16 cellular contexts compared by ENCODE assay signal in the genomic region with DNA sequence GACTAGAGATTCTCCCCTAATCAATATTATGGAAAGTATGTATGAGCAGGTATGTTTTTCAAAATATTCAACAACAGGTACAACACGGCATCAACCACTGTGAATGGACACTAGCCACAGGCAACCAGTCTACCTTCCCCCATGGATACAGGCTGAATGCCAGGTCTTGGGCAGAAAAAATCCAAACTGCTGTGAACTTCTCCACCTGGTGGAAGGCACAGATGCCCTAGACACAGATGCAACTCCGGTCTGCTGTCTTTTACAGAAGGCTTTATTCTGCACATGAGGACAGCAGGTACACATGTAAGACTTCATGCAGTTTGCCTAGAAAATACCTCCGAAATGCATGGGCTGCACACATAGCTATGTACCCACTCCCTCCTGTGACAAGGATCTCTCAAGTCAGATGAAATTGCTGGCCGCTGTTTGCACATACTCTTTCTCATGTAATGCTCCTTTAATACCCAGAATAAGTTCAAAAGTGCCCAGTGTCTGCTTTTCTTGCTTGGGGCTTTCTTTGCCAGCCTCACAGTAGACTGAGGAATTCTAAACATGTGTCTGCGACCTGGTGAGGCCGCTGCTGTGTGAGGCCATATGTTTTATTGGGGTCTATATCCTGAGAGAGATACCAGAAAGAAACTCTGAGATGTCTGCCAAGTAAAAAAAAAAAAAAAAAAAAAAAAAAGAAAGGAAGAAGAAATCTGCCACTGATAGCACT.
A peak's percentile ranks its signal among the peaks of the same experiment; 100 is the strongest.
DNase-seq lines count a peak whose midpoint lies in the region; ATAC-seq and TF ChIP-seq lines count a peak whose summit lies in the region.
"Had no signal": no experiment of that assay in that cellular context is flagged by ENCODE, and none has a peak within 500 bp of the region (broad histone marks: within the 10 kb centered on the region; RNA-seq: fewer than 3 reads in every experiment).

No MANE protein-coding gene starts in this region.

- peak overlapping the region; percentile 16 for H3K18ac ChIP-seq in neuronal stem cell (ENCODE audit: low read length)

- no peak overlapping the region for H2BK5ac ChIP-seq in neuronal stem cell (ENCODE audit: low read length)

- no peak overlapping the region for H3K4me3 Mint-ChIP-seq in GM23338

- H3K27me3 ChIP-seq in GM23338 (ENCODE audit: insufficient read depth) = no peaks in the 10 kb centered on the region
- no peaks in the 10 kb centered on the region for H3K27me3 ChIP-seq in SJCRH30
- no peaks in the 10 kb centered on the region for H3K27me3 ChIP-seq in esophagus muscularis mucosa
- no peaks in the 10 kb centered on the region for H3K27me3 ChIP-seq in neuronal stem cell (ENCODE audit: control insufficient read depth in 3 of 3, insufficient read depth in 3 of 3, low read depth in 1 of 3, low read length in 3 of 3)

- H3K27ac ChIP-seq in GM23338 (ENCODE audit: low read depth) (peak overlapping the region; percentile 5; the same call in 1 of the 2 replicates), SJCRH30 (no peak overlapping the region; the same call in 1 of the 2 replicates), esophagus muscularis mucosa (replicated peaks in 1 of 4) (peak overlapping the region in 3 of 4 donors; percentile 1 to 47 (median 23)), neuronal stem cell (replicated peaks; ENCODE audit: low read length) (peak overlapping the region; percentile 85)
- H3K27ac ChIP-seq: KMS-11, psoas muscle had no signal

- 72% methylated on average over 6 of the region's 6 CpGs for WGBS in esophagus muscularis mucosa
- WGBS in neuronal stem cell (ENCODE audit: extremely low coverage in 2 of 2, insufficient read length in 2 of 2, insufficient replicate concordance in 1 of 2), 2 donors = no CpG with 5 or more reads among the region's 6 CpGs

- no peaks in the 10 kb centered on the region for H4K20me1 ChIP-seq in GM23338 (replicated peaks; ENCODE audit: insufficient read depth)

- H3K27ac Mint-ChIP-seq in GM23338 = no peak overlapping the region

- H2AFZ ChIP-seq in GM23338 (no peak overlapping the region), neuronal stem cell (ENCODE audit: low read length) (no peak overlapping the region)

- peaks cover 4% of the 10 kb centered on the region; the same call in 2 of the 3 replicates for H3K36me3 Mint-ChIP-seq in GM23338 (ENCODE audit: low read depth)

- H2BK12ac ChIP-seq in neuronal stem cell (ENCODE audit: low read length) = peak overlapping the region; percentile 76

- peaks cover 14% of the 10 kb centered on the region for H3K9me2 ChIP-seq in GM23338 (ENCODE audit: insufficient read depth)

- H3K14ac ChIP-seq in neuronal stem cell (ENCODE audit: low read length) = no peak overlapping the region

- peaks cover 22% of the 10 kb centered on the region for H3K4me1 ChIP-seq in GM23338 (ENCODE audit: insufficient read depth)
- peaks cover 46% of the 10 kb centered on the region for H3K4me1 ChIP-seq in SJCRH30
- H3K4me1 ChIP-seq in esophagus muscularis mucosa = peaks cover 25 to 76% (median 67%) of the 10 kb centered on the region in 4 donors
- peaks cover 18 to 35% of the 10 kb centered on the region in 2 donors for H3K4me1 ChIP-seq in neuronal stem cell (ENCODE audit: control insufficient read depth in 2 of 2, insufficient read depth in 1 of 2, low read depth in 1 of 2, low read length in 2 of 2)

- no peak overlapping the region for H3K4ac ChIP-seq in neuronal stem cell (ENCODE audit: low read length)

- H3K4me1 Mint-ChIP-seq in GM23338 = peaks cover 50% of the 10 kb centered on the region

- H4K8ac ChIP-seq in neuronal stem cell (ENCODE audit: low read depth, low read length) = no peak overlapping the region

- peaks cover 3% of the 10 kb centered on the region; the same call in 2 of the 3 replicates for H3K9me3 Mint-ChIP-seq in GM23338

- no peak for DNase-seq in GM23338 (ENCODE audit: low spot score)
- DNase-seq in SJCRH30 = peak; percentile 56 to 57
- DNase-seq in esophagus muscularis mucosa (ENCODE audit: extremely low spot score) = no peak
- DNase-seq in neuronal stem cell (ENCODE audit: low spot score) = peak; percentile 15
- DNase-seq in stimulated activated naive CD8-positive, alpha-beta T cell treated with anti-CD3 and anti-CD28 coated beads, Interleukin-15, Interleukin-2, amounts not matched to agents 100 U/mL and 50 U/mL, for 24 hours = no peak
- no peak for DNase-seq in H4 (ENCODE audit: low spot score)
- DNase-seq: activated effector memory CD4-positive, alpha-beta T cell treated with Interleukin-2 at 50 U/mL for 16 hours; erythroblast; NCI-H2107; OCI-M1; psoas muscle; stimulated activated CD4-positive, alpha-beta T cell treated with anti-CD3 and anti-CD28 coated beads, Interleukin-4, amount 100 ng/mL, for 4 hours; stimulated activated naive CD4-positive, alpha-beta T cell treated with Interleukin-2 at 50 U/mL for 16 hours had no signal

- H3K23ac ChIP-seq in neuronal stem cell (ENCODE audit: low read depth, low read length, poor library complexity) = no peak overlapping the region

- H3K9me3 ChIP-seq in SJCRH30 (replicated peaks) = no peaks in the 10 kb centered on the region
- H3K9me3 ChIP-seq in esophagus muscularis mucosa = no peaks in the 10 kb centered on the region
- peaks cover 2 to 6% of the 10 kb centered on the region in 2 donors for H3K9me3 ChIP-seq in neuronal stem cell (replicated peaks in 1 of 2; ENCODE audit: control insufficient read depth in 2 of 2, insufficient read depth in 1 of 2, low read depth in 1 of 2, low read length in 2 of 2)
- H3K9me3 ChIP-seq: psoas muscle had no signal

- no peaks in the 10 kb centered on the region for H3K36me3 ChIP-seq in GM23338 (ENCODE audit: insufficient read depth)
- no peaks in the 10 kb centered on the region for H3K36me3 ChIP-seq in SJCRH30
- H3K36me3 ChIP-seq in esophagus muscularis mucosa = no peaks in the 10 kb centered on the region
- no peaks in the 10 kb centered on the region for H3K36me3 ChIP-seq in neuronal stem cell (replicated peaks in 1 of 2; ENCODE audit: control insufficient read depth in 2 of 2, insufficient read depth in 2 of 2, low read length in 2 of 2)

- peak overlapping the region; percentile 12 for H2AK5ac ChIP-seq in neuronal stem cell (ENCODE audit: low read depth, low read length)

- H3K4me2 ChIP-seq in GM23338 (no peak overlapping the region), neuronal stem cell (ENCODE audit: insufficient read depth, low read length, poor library complexity, severe bottlenecking) (no peak overlapping the region)
- H3K4me2 ChIP-seq: KMS-11 had no signal

- H2BK15ac ChIP-seq in neuronal stem cell (ENCODE audit: low read length) = no peak overlapping the region

- peak overlapping the region; percentile 99 for H4K91ac ChIP-seq in neuronal stem cell (ENCODE audit: low read depth, low read length, poor library complexity)

- peaks cover 14% of the 10 kb centered on the region for H3K27me3 Mint-ChIP-seq in GM23338 (ENCODE audit: insufficient read depth, low read depth, poor library complexity)

- TF ChIP-seq EP300 in esophagus muscularis mucosa (IDR thresholded peaks at IDR 0.05) = no peak

- H3K79me2 ChIP-seq in GM23338 (replicated peaks; ENCODE audit: insufficient read depth) = no peaks in the 10 kb centered on the region

- ATAC-seq in GM23338 (no peak), HG03354 (IDR thresholded peaks at IDR 0.05; ENCODE audit: poor library complexity, severe bottlenecking, unreplicated experiment) (no peak), HG03442 (IDR thresholded peaks at IDR 0.05; ENCODE audit: unreplicated experiment) (no peak)
- ATAC-seq in stimulated activated naive CD8-positive, alpha-beta T cell treated with anti-CD3 and anti-CD28 coated beads, Interleukin-15, Interleukin-2, amounts not matched to agents 100 U/mL and 50 U/mL, for 24 hours = no peak
- ATAC-seq: psoas muscle had no signal

- TF ChIP-seq POLR2A in esophagus muscularis mucosa (IDR thresholded peaks at IDR 0.05; ENCODE audit: low read depth) = no peak

- H3K4me3 ChIP-seq in GM23338 = no peak overlapping the region
- H3K4me3 ChIP-seq in SJCRH30 = no peak overlapping the region
- H3K4me3 ChIP-seq in esophagus muscularis mucosa = no peak overlapping the region
- H3K4me3 ChIP-seq in neuronal stem cell (ENCODE audit: low read length in 2 of 2) = no peak overlapping the region
- H3K4me3 ChIP-seq: psoas muscle had no signal

- H2BK120ac ChIP-seq in neuronal stem cell (ENCODE audit: low read depth, low read length) = no peak overlapping the region

- TF ChIP-seq CTCF in GM23338 (conservative IDR thresholded peaks at IDR 0.05; ENCODE audit: low read depth in 2 of 2) (0 out of 4 replicates have a peak, but pooled peaks of 1 of the 2 experiments have one; percentile 7), esophagus muscularis mucosa (IDR thresholded peaks at IDR 0.05) (peak in 2 of 3 experiments; percentile 12 to 20)

- H3K79me1 ChIP-seq in neuronal stem cell (ENCODE audit: low read depth, low read length) = no peaks in the 10 kb centered on the region

- no peaks in the 10 kb centered on the region for H3F3A ChIP-seq in GM23338 (replicated peaks; ENCODE audit: low read depth)

- no peak overlapping the region for H3K9ac ChIP-seq in neuronal stem cell (ENCODE audit: low read depth, low read length, poor library complexity)
- H3K9ac ChIP-seq: KMS-11 had no signal

- intact Hi-C loops in esophagus muscularis mucosa (cut with DNase I) = loop anchor here (5.0 to 10.0 kb wide), 2 partner anchors 63 to 266 kb away; no protein-coding TSS in a partner anchor

TF ChIP-seq in GM23338, 12 proteins besides CTCF, POLR2A, EP300 and RAD21 (continues in another document):
- no peak for TF ChIP-seq EZH2phosphoT487 (IDR thresholded peaks at IDR 0.05; ENCODE audit: unreplicated experiment)
- no peak for TF ChIP-seq ZNF331 (CRISPR knock-in tag; IDR thresholded peaks at IDR 0.05; ENCODE audit: low read depth)
- no peak for TF ChIP-seq ZNF114 (CRISPR knock-in tag; IDR thresholded peaks at IDR 0.05)
- no peak for TF ChIP-seq CREB1 (CRISPR knock-in tag; IDR thresholded peaks at IDR 0.05; ENCODE audit: low read depth)
- TF ChIP-seq EZH2 (IDR thresholded peaks at IDR 0.05; ENCODE audit: low read depth, unreplicated experiment) = no peak
- TF ChIP-seq, protein P1, sequence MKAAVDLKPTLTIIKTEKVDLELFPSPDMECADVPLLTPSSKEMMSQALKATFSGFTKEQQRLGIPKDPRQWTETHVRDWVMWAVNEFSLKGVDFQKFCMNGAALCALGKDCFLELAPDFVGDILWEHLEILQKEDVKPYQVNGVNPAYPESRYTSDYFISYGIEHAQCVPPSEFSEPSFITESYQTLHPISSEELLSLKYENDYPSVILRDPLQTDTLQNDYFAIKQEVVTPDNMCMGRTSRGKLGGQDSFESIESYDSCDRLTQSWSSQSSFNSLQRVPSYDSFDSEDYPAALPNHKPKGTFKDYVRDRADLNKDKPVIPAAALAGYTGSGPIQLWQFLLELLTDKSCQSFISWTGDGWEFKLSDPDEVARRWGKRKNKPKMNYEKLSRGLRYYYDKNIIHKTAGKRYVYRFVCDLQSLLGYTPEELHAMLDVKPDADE (IDR thresholded peaks at IDR 0.05) = no peak

Comparison
In these comparisons a context has a peak if more than half of its experiments do, and no peak if none do; other contexts are left out.
1. DNase-seq: peak in SJCRH30 (2 of 2) and neuronal stem cell (single experiment); none in GM23338 (single experiment), esophagus muscularis mucosa (single experiment), stimulated activated naive CD8-positive, alpha-beta T cell treated with anti-CD3 and anti-CD28 coated beads, Interleukin-15, Interleukin-2, amounts not matched to agents 100 U/mL and 50 U/mL, for 24 hours (single experiment) and H4 (single experiment).